In genomic region chr16:68445458-68445857, GRCh38 we compare ENCODE assay signal across 8 cellular contexts. TPM values are rescaled to one million over a fixed set of nuclear protein-coding genes. Genes with fewer than 3 reads are reported as not detected.
DNase-seq lines count a peak whose midpoint lies in the region; TF ChIP-seq lines count a peak whose summit lies in the region.

No MANE protein-coding gene starts in this region.

- no peak overlapping the region for H3K4me3 ChIP-seq in fibroblast of villous mesenchyme (ENCODE audit: low read depth, low read length)

- peak; percentile 67 for TF ChIP-seq CTCF in fibroblast of villous mesenchyme (IDR thresholded peaks at IDR 0.05; ENCODE audit: insufficient read depth, low read depth, low read length)

- peak; percentile 38 for DNase-seq in A172 (ENCODE audit: low spot score)
- DNase-seq in GF-D8 (lab: John Stamatoyannopoulos, UW) = peak; percentile 19
- DNase-seq in NCI-H1436 (lab: John Stamatoyannopoulos, UW) = peak; percentile 67
- DNase-seq in SK-N-DZ (ENCODE audit: low spot score) = peak; percentile 79
- DNase-seq in fibroblast of villous mesenchyme (ENCODE audit: low read depth) = peak; percentile 60
- DNase-seq in stimulated activated CD8-positive, alpha-beta memory T cell treated with anti-CD3 and anti-CD28 coated beads, Interleukin-2, amount 100 ng/mL, for 48 hours (ENCODE audit: low read depth in 2 of 2) = peak; percentile 24 to 26
- DNase-seq in NCI-H1048 (lab: John Stamatoyannopoulos, UW) = no peak
- DNase-seq in OCI-M2 (lab: John Stamatoyannopoulos, UW; ENCODE audit: unreplicated experiment) = no peak

RNA-seq across cellular contexts. Expression of gene SMPD3, which starts 2.9 kb away (rescaled TPM):
- total RNA-seq in A172 (2014; rRNA removed; shearing (Covaris generic)) = 0.12 and 0.65 TPM in 2 replicates
- polyA plus RNA-seq in SK-N-DZ (2014; cell fraction: cytosol; rRNA removed) = 10.4 and 13.0 TPM in 2 replicates
- polyA plus RNA-seq in SK-N-DZ (2014; cell fraction: nucleus; rRNA removed) = 16.0 and 20.8 TPM in 2 replicates
- under 0.01 and 0.86 TPM in 2 replicates for total RNA-seq in fibroblast of villous mesenchyme

Comparison
In these comparisons a context has a peak if more than half of its experiments do, and no peak if none do; other contexts are left out.
1. DNase-seq: peak in A172 (single experiment), GF-D8 (single experiment), NCI-H1436 (single experiment), SK-N-DZ (single experiment), fibroblast of villous mesenchyme (single experiment) and stimulated activated CD8-positive, alpha-beta memory T cell treated with anti-CD3 and anti-CD28 coated beads, Interleukin-2, amount 100 ng/mL, for 48 hours (2 of 2); none in NCI-H1048 (single experiment) and OCI-M2 (single experiment).